9 cellular contexts compared by ENCODE assay signal in genomic region chr2:9656270-9656766, GRCh38. TPM values are rescaled to one million over a fixed set of nuclear protein-coding genes. Genes with fewer than 3 reads are reported as not detected.
A peak's percentile ranks its signal among the peaks of the same experiment; 100 is the strongest.
DNase-seq lines count a peak whose midpoint lies in the region; ATAC-seq and TF ChIP-seq lines count a peak whose summit lies in the region.
"Had no signal": no experiment of that assay in that cellular context is flagged by ENCODE, and none has a peak within 500 bp of the region (broad histone marks: within the 10 kb centered on the region; RNA-seq: fewer than 3 reads in every experiment).

No MANE protein-coding gene starts in this region.

- H3K14ac ChIP-seq in trophoblast cell (ENCODE audit: low read length): no peak overlapping the region

- H3K4me3 Mint-ChIP-seq in activated naive CD8-positive, alpha-beta T cell treated with anti-CD3 and anti-CD28 coated beads, Interleukin-2, amount 50 U/mL, for 24 hours: peak overlapping the region; percentile 7

- no peaks in the 10 kb centered on the region for H3K27me3 ChIP-seq in trophoblast cell (ENCODE audit: insufficient read depth, low read length)
- H3K27me3 ChIP-seq in thyroid gland: no peaks in the 10 kb centered on the region
- H3K27me3 ChIP-seq: cardiac muscle cell had no signal

- peaks cover 2% of the 10 kb centered on the region for H3K79me1 ChIP-seq in trophoblast cell (ENCODE audit: low read length)

- intact Hi-C loops in thyroid gland (cut with DNase I): no loop called here

- TF ChIP-seq CTCF in thyroid gland (IDR thresholded peaks at IDR 0.05): no peak

- no peak overlapping the region for H4K8ac ChIP-seq in trophoblast cell (ENCODE audit: low read depth, low read length)

- H3K9ac ChIP-seq in trophoblast cell (ENCODE audit: low read length): no peak overlapping the region

- H2BK5ac ChIP-seq in trophoblast cell (ENCODE audit: low read depth, low read length, poor library complexity): no peak overlapping the region

- H3K27ac ChIP-seq in trophoblast cell (ENCODE audit: low read depth, low read length): no peak overlapping the region
- H3K27ac ChIP-seq in thyroid gland: no peak overlapping the region
- H3K27ac ChIP-seq: cardiac muscle cell had no signal

- H4K91ac ChIP-seq in trophoblast cell (ENCODE audit: low read depth, low read length): no peak overlapping the region

- WGBS in trophoblast cell (ENCODE audit: extremely low coverage, insufficient coverage, insufficient read length): no CpG with 5 or more reads among the region's 11 CpGs
- WGBS in thyroid gland, 2 donors: 84 to 90% methylated on average over 11 of the region's 11 CpGs

- H3K4me1 Mint-ChIP-seq in activated naive CD8-positive, alpha-beta T cell treated with anti-CD3 and anti-CD28 coated beads, Interleukin-2, amount 50 U/mL, for 24 hours: peaks cover 23% of the 10 kb centered on the region

- no peaks in the 10 kb centered on the region for H3K36me3 Mint-ChIP-seq in activated naive CD8-positive, alpha-beta T cell treated with anti-CD3 and anti-CD28 coated beads, Interleukin-2, amount 50 U/mL, for 24 hours (ENCODE audit: low read depth)

- H3K27me3 Mint-ChIP-seq in activated naive CD8-positive, alpha-beta T cell treated with anti-CD3 and anti-CD28 coated beads, Interleukin-2, amount 50 U/mL, for 24 hours: peaks cover 2% of the 10 kb centered on the region

- H3K4me3 ChIP-seq in trophoblast cell (ENCODE audit: low read depth, low read length) (no peak overlapping the region), thyroid gland (replicated peaks in 1 of 3) (no peak overlapping the region)
- H3K4me3 ChIP-seq: cardiac muscle cell had no signal

- H3K23ac ChIP-seq in trophoblast cell (ENCODE audit: low read length): no peak overlapping the region

- no peak overlapping the region for H2BK120ac ChIP-seq in trophoblast cell (ENCODE audit: insufficient read depth, low read length, poor library complexity)

- no peak overlapping the region for H2BK12ac ChIP-seq in trophoblast cell (ENCODE audit: low read length)

- no peak overlapping the region for H2AK5ac ChIP-seq in trophoblast cell (ENCODE audit: low read length)

- H3K9me3 ChIP-seq in trophoblast cell (ENCODE audit: insufficient read depth, low read depth, low read length): no peaks in the 10 kb centered on the region
- H3K9me3 ChIP-seq in thyroid gland: no peaks in the 10 kb centered on the region

- H3K4ac ChIP-seq in trophoblast cell (ENCODE audit: low read depth, low read length): no peak overlapping the region

- H4K12ac ChIP-seq in trophoblast cell (ENCODE audit: low read depth, low read length): no peak overlapping the region

- no peaks in the 10 kb centered on the region for H3K79me2 ChIP-seq in trophoblast cell (ENCODE audit: control insufficient read depth, insufficient read depth, low read length, poor library complexity)

- H2AFZ ChIP-seq in trophoblast cell (ENCODE audit: insufficient read depth, low read length, poor library complexity): no peak overlapping the region

- H3K9me3 Mint-ChIP-seq in activated naive CD8-positive, alpha-beta T cell treated with anti-CD3 and anti-CD28 coated beads, Interleukin-2, amount 50 U/mL, for 24 hours: no peaks in the 10 kb centered on the region

- no peak for TF ChIP-seq POLR2A in thyroid gland (IDR thresholded peaks at IDR 0.05)

- ATAC-seq in GM18868 (IDR thresholded peaks at IDR 0.05; ENCODE audit: unreplicated experiment): peak; percentile 79
- peak; percentile 82 for ATAC-seq in HG02938 (IDR thresholded peaks at IDR 0.05; ENCODE audit: unreplicated experiment)
- peak; percentile 95 for ATAC-seq in activated naive CD8-positive, alpha-beta T cell treated with anti-CD3 and anti-CD28 coated beads, Interleukin-2, amount 50 U/mL, for 24 hours

- no peak overlapping the region for H3K4me2 ChIP-seq in trophoblast cell (ENCODE audit: low read length)

- H3K4me1 ChIP-seq in trophoblast cell (ENCODE audit: control insufficient read depth in 1 of 2, insufficient read depth in 2 of 2, low read length in 2 of 2) (peaks cover 6 to 10% of the 10 kb centered on the region in 2 experiments), thyroid gland (no peaks in the 10 kb centered on the region)

- H3K27ac Mint-ChIP-seq in activated naive CD8-positive, alpha-beta T cell treated with anti-CD3 and anti-CD28 coated beads, Interleukin-2, amount 50 U/mL, for 24 hours: peak overlapping the region; percentile 72

- DNase-seq in RPMI7951 (ENCODE audit: low read depth) (peak; percentile 100), trophoblast cell (peak; percentile 46 to 65), GF-D8 (lab: John Stamatoyannopoulos, UW) (no peak), thyroid gland (no peak), NAMALWA (ENCODE audit: low spot score) (no peak)
- peak; percentile 39 for DNase-seq in activated naive CD8-positive, alpha-beta T cell treated with anti-CD3 and anti-CD28 coated beads, Interleukin-2, amount 50 U/mL, for 24 hours

- no peaks in the 10 kb centered on the region for H3K36me3 ChIP-seq in trophoblast cell (ENCODE audit: control insufficient read depth in 1 of 2, insufficient read depth in 2 of 2, low read length in 2 of 2)
- no peaks in the 10 kb centered on the region for H3K36me3 ChIP-seq in thyroid gland
- H3K36me3 ChIP-seq: cardiac muscle cell had no signal

- no peak overlapping the region for H3K18ac ChIP-seq in trophoblast cell (ENCODE audit: low read length)

RNA-seq across cellular contexts. Expression of gene YWHAQ, which starts 25.5 kb away (rescaled TPM):
- total RNA-seq in RPMI7951 (2014; rRNA removed; shearing (Covaris generic)): 1,114 and 1,267 TPM in 2 replicates
- polyA plus RNA-seq in trophoblast cell (2013): 327 and 332 TPM in 2 replicates
- total RNA-seq in thyroid gland: 100 to 1,000 TPM; 246 to 270 (median 265) TPM

Comparison
In these comparisons a context has a peak if more than half of its experiments do, and no peak if none do; other contexts are left out.
1. DNase-seq: peak in RPMI7951 (single experiment), activated naive CD8-positive, alpha-beta T cell treated with anti-CD3 and anti-CD28 coated beads, Interleukin-2, amount 50 U/mL, for 24 hours (single experiment) and trophoblast cell (2 of 2); none in GF-D8 (single experiment), thyroid gland (0 of 2) and NAMALWA (single experiment).
2. Peak in every context shown above with its lines, with median percentiles within 50 percentile points of each other: ATAC-seq.